Comparison of ENCODE assay signal across 10 cellular contexts in the genomic region with DNA sequence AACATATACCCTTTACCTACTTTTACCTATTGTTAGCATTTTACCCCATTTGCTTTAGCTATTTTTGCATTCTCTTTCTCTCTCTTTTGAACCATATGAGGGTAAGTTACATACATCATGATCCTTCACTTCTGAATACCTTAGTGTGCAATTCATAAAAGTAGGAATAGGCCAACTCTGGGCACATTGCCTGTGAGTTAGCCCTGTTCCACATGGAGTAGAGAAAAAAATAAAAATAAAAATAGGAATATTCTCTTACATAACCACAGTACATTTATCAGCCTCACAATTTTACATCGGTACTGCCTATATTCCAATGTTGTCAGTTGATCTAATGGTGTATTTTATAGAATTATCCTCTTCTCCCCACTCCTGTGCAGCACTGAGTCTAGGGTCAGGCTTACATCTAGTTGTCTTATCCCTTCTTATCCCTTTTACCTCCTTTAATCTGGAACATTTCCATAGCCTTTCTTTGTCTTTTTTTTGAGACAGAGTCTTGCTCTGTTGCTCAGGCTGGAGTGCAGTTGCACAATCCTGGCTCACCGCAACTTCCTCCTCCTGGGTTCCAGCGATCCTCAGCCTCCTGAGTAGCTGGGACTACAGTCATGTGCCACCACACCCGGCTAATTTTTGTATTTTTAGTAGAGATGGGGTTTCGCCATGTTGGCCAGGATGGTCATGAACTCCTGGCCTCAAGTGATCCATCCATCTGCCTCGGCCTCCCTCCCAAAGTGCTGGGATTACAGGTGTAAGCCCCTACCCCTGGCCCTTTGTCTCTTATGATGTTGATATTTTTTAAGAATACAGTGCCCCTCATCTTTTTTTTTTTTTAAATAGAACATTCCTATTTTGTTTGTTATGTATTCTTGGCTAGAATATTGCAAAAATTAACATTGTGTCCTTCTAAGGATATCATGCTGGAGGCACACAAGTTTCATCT. TPM values are rescaled to one million over a fixed set of nuclear protein-coding genes. Genes with fewer than 3 reads are reported as not detected.
A peak's percentile ranks its signal among the peaks of the same experiment; 100 is the strongest.
DNase-seq lines count a peak whose midpoint lies in the region; ATAC-seq, FAIRE-seq and TF ChIP-seq lines count a peak whose summit lies in the region.
"Had no signal": no experiment of that assay in that cellular context is flagged by ENCODE, and none has a peak within 500 bp of the region (broad histone marks: within the 10 kb centered on the region; RNA-seq: fewer than 3 reads in every experiment).

No MANE protein-coding gene starts in this region.

- WGBS in adrenal gland, 4 donors: 50 to 66% (median 57%) methylated on average over 6 of the region's 6 CpGs
- 52 to 54% (median 53%) methylated on average over 6 of the region's 6 CpGs for WGBS in small intestine, 3 donors

- H3K27me3 ChIP-seq in HCT116 (ENCODE audit: insufficient read depth, low read length) (no peaks in the 10 kb centered on the region), adrenal gland (no peaks in the 10 kb centered on the region), right atrium auricular region (no peaks in the 10 kb centered on the region), small intestine (ENCODE audit: control insufficient read depth in 2 of 2, insufficient read depth in 2 of 2, low read length in 2 of 2) (no peaks in the 10 kb centered on the region), HAP-1 (ENCODE audit: low read depth) (no peaks in the 10 kb centered on the region)

- no peak for ATAC-seq in HCT116
- ATAC-seq in HG02610 (IDR thresholded peaks at IDR 0.05; ENCODE audit: unreplicated experiment): no peak
- ATAC-seq in HG03095 (IDR thresholded peaks at IDR 0.05; ENCODE audit: unreplicated experiment): no peak

- in situ Hi-C loops in HAP-1 (cut with MboI; ENCODE audit: low sequenced_read_pairs): no loop called here

- H3K9me3 ChIP-seq in HCT116 (ENCODE audit: control insufficient read depth in 1 of 2, insufficient read depth in 1 of 2, low read depth in 1 of 2, low read length in 2 of 2) (no peaks in the 10 kb centered on the region), adrenal gland (replicated peaks in 1 of 3) (no peaks in the 10 kb centered on the region), right atrium auricular region (no peaks in the 10 kb centered on the region), small intestine (ENCODE audit: control insufficient read depth, low read depth) (no peaks in the 10 kb centered on the region), HAP-1 (no peaks in the 10 kb centered on the region)

- H3K4me1 ChIP-seq in HCT116 (ENCODE audit: control insufficient read depth in 1 of 2, insufficient read depth in 2 of 2, low read length in 2 of 2): peaks cover 10 to 14% of the 10 kb centered on the region in 2 experiments; a peak in 3 of 4 replicates
- H3K4me1 ChIP-seq in adrenal gland (replicated peaks in 1 of 2): peaks cover 0 to 8% of the 10 kb centered on the region in 2 donors
- no peaks in the 10 kb centered on the region for H3K4me1 ChIP-seq in right atrium auricular region
- peaks cover 3% of the 10 kb centered on the region in 2 donors for H3K4me1 ChIP-seq in small intestine (ENCODE audit: control insufficient read depth in 2 of 2, insufficient read depth in 1 of 2, low read depth in 1 of 2, low read length in 1 of 2)
- H3K4me1 ChIP-seq in HAP-1: no peaks in the 10 kb centered on the region

- no peaks in the 10 kb centered on the region for H4K20me1 ChIP-seq in HCT116 (ENCODE audit: insufficient read depth)

- H3K4me2 ChIP-seq in HCT116 (ENCODE audit: low read length): no peak overlapping the region

- POLR2A ChIA-PET in HCT116 (lab: Charles Lee): no interaction called here

- FAIRE-seq in small intestine (lab: Jason Lieb, UNC): no peak
- FAIRE-seq: colon had no signal

- H3K4me3 ChIP-seq in HCT116 (replicated peaks in 1 of 2; ENCODE audit: low read depth in 1 of 2, low read length in 2 of 2) (no peak overlapping the region), adrenal gland (no peak overlapping the region), right atrium auricular region (no peak overlapping the region), small intestine (ENCODE audit: low read depth in 1 of 2, low read length in 2 of 2) (no peak overlapping the region), HAP-1 (no peak overlapping the region)

- H3K36me3 ChIP-seq in HCT116 (ENCODE audit: control insufficient read depth in 1 of 2, insufficient read depth in 2 of 2, low read length in 2 of 2) (no peaks in the 10 kb centered on the region), adrenal gland (replicated peaks in 1 of 2) (no peaks in the 10 kb centered on the region), right atrium auricular region (no peaks in the 10 kb centered on the region), small intestine (ENCODE audit: control insufficient read depth in 2 of 2, insufficient read depth in 2 of 2, low read length in 2 of 2) (no peaks in the 10 kb centered on the region), HAP-1 (replicated peaks) (no peaks in the 10 kb centered on the region)

- H3K79me2 ChIP-seq in HCT116 (ENCODE audit: insufficient read depth, low read length): no peaks in the 10 kb centered on the region

- intact Hi-C loops in HCT116 (cut with micrococcal nuclease) (no loop called here), adrenal gland (cut with DNase I) (no loop called here)

- no peaks in the 10 kb centered on the region for H3K9me2 ChIP-seq in HCT116 (ENCODE audit: insufficient read depth)

- CTCF ChIA-PET in HCT116 (lab: Charles Lee): no interaction called here

- RAD21 ChIA-PET in HCT116 (lab: Charles Lee; ENCODE audit: low non-redundant PET in 1 of 2, low total read pairs in 2 of 2, uncharacterized antibody in 2 of 2, unreplicated experiment in 2 of 2): no interaction called here

- H3K27ac ChIP-seq in HCT116 (ENCODE audit: low read depth, low read length) (no peak overlapping the region), adrenal gland (no peak overlapping the region), right atrium auricular region (peak overlapping the region in 1 of 2 donors; percentile 44), small intestine (ENCODE audit: low read depth in 1 of 2, low read length in 1 of 2) (no peak overlapping the region)

- DNase-seq in HCT116 (ENCODE audit: low read depth, low spot score) (no peak), adrenal gland (peak in 5 of 7 donors; percentile 59 to 80 (median 69)), right atrium auricular region (ENCODE audit: low spot score) (peak; percentile 87), small intestine (peak; percentile 32), HAP-1 (ENCODE audit: low spot score in 2 of 2) (no peak), DMS153 (lab: John Stamatoyannopoulos, UW) (no peak)
- DNase-seq: activated CD4-positive, alpha-beta T cell treated with anti-CD3 and anti-CD28 coated beads for 4 hours had no signal

- no peak overlapping the region for H3K9ac ChIP-seq in HCT116 (ENCODE audit: low read length)

- TF ChIP-seq POLR2A in HCT116 (IDR thresholded peaks at IDR 0.05; ENCODE audit: borderline replicate concordance, extremely low read depth, insufficient read depth, insufficient read length) (no peak), adrenal gland (IDR thresholded peaks at IDR 0.05) (no peak)

- TF ChIP-seq RAD21 in HCT116 (IDR thresholded peaks at IDR 0.05; ENCODE audit: low read depth): no peak

- H2AFZ ChIP-seq in HCT116 (ENCODE audit: low read depth, low read length, poor library complexity, severe bottlenecking): no peak overlapping the region

- TF ChIP-seq CTCF in HCT116 (IDR thresholded peaks at IDR 0.05 in 2 of 3, conservative IDR thresholded peaks at IDR 0.05 in 1 of 3; ENCODE audit: borderline replicate concordance in 1 of 3, insufficient read depth in 1 of 3, low read depth in 2 of 3, low read length in 2 of 3) (no peak), adrenal gland (IDR thresholded peaks at IDR 0.05) (no peak), right atrium auricular region (IDR thresholded peaks at IDR 0.05) (no peak)

- BruUV-seq in HCT116 (replicated peaks; lab: Mats Ljungman, UMichigan): no TSS peak

TF ChIP-seq in HCT116, 20 proteins besides CTCF, POLR2A, EP300 and RAD21:
- no peak for TF ChIP-seq TCF7L2 (IDR thresholded peaks at IDR 0.05; ENCODE audit: borderline replicate concordance, extremely low read depth, insufficient read depth, insufficient read length)
- TF ChIP-seq CEBPB (IDR thresholded peaks at IDR 0.05; ENCODE audit: low read depth): peak; percentile 59; the same call in 1 of the 2 replicates

RNA-seq across cellular contexts. Expression of a gene that starts 11.1 kb away (rescaled TPM):
- total RNA-seq in HCT116 (2021; ENCODE audit: unreplicated experiment) (9.7 TPM), adrenal gland (10 to 100 TPM; 22.1 to 82.6 (median 48.6) TPM), right atrium auricular region (10 to 100 TPM; 10.5 to 13.1 TPM)
- polyA plus RNA-seq in HCT116 (2012): 3.6 and 5.0 TPM in 2 replicates
- polyA plus RNA-seq in adrenal gland (10 to 100 TPM in 1 of 3 donors, 1 to 10 TPM in 2; 4.6 to 49.6 (median 6.4) TPM), small intestine (1 to 10 TPM; 5.0 to 8.9 (median 7.8) TPM)

Comparison
In these comparisons a context has a peak if more than half of its experiments do, and no peak if none do; other contexts are left out.
1. DNase-seq: peak in adrenal gland (5 of 7), right atrium auricular region (single experiment) and small intestine (single experiment); none in HCT116 (single experiment), HAP-1 (0 of 2) and DMS153 (single experiment).